1 cellular context compared by ENCODE assay signal in genomic region chr21:44870748-44871495, GRCh38.
TF ChIP-seq lines count a peak whose summit lies in the region.

No MANE protein-coding gene starts in this region.

TF ChIP-seq in H1, 55 proteins besides CTCF, POLR2A, EP300 and RAD21:
- TF ChIP-seq RXRA (IDR thresholded peaks at IDR 0.05; ENCODE audit: insufficient read depth, low read depth, low read length) (no peak), SIX5 (IDR thresholded peaks at IDR 0.05; ENCODE audit: low read depth, low read length) (no peak), USF2 (IDR thresholded peaks at IDR 0.05; ENCODE audit: low read length) (no peak), EGR1 (IDR thresholded peaks at IDR 0.05; ENCODE audit: borderline replicate concordance, low read depth, low read length) (no peak), CTBP2 (IDR thresholded peaks at IDR 0.05; ENCODE audit: borderline replicate concordance, insufficient read depth, insufficient read length, low read length) (no peak), TAF7 (optimal IDR thresholded peaks at IDR 0.05; ENCODE audit: borderline replicate concordance, low read depth, low read length) (no peak), ZNF274 (IDR thresholded peaks at IDR 0.05; ENCODE audit: borderline replicate concordance, extremely low read depth, low read length) (no peak), SAP30 (IDR thresholded peaks at IDR 0.05; ENCODE audit: insufficient read depth, insufficient replicate concordance, low read length) (no peak), CHD1 (IDR thresholded peaks at IDR 0.05; ENCODE audit: low read depth, low read length) (no peak), RNF2 (IDR thresholded peaks at IDR 0.05; ENCODE audit: borderline replicate concordance, low read depth, low read length, missing control alignments, poor library complexity, severe bottlenecking) (no peak), KDM4A (IDR thresholded peaks at IDR 0.05; ENCODE audit: low read depth, low read length, severe bottlenecking) (no peak), FOSL1 (IDR thresholded peaks at IDR 0.05; ENCODE audit: insufficient read depth, low read depth, low read length) (no peak), CHD2 (IDR thresholded peaks at IDR 0.05; ENCODE audit: low read length) (no peak)
